Comparison of ENCODE assay signal across 26 cellular contexts in the genomic region with DNA sequence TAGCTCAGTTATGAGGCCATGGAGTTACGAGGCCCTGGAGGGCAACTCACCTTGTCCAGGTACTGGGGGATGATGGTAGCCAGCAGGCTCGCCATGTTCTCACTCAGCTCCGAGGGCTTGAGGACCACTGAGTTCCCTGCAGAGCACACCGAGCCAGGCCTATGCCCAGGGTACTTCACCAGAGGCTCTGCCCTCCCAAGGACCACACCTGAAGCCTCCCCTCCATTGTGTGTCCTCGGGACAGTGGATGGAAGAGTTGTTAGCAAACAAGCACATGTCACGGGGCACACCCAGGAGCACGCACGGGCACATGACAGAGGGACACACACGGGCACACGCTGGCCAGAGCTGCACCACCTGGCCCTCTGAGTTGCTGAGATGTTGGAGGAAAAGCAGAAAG. TPM values are rescaled to one million over a fixed set of nuclear protein-coding genes. Genes with fewer than 3 reads are reported as not detected.
DNase-seq lines count a peak whose midpoint lies in the region; ATAC-seq and TF ChIP-seq lines count a peak whose summit lies in the region.
"Had no signal": no experiment of that assay in that cellular context is flagged by ENCODE, and none has a peak within 500 bp of the region (broad histone marks: within the 10 kb centered on the region; RNA-seq: fewer than 3 reads in every experiment).

No MANE protein-coding gene starts in this region.

- no peaks in the 10 kb centered on the region for H3K36me3 Mint-ChIP-seq in activated naive CD8-positive, alpha-beta T cell
- H3K36me3 Mint-ChIP-seq in activated naive CD8-positive, alpha-beta T cell treated with anti-CD3 and anti-CD28 coated beads for 36 hours = no peaks in the 10 kb centered on the region
- H3K36me3 Mint-ChIP-seq in T-cell (no peaks in the 10 kb centered on the region), nephron (ENCODE audit: low read depth) (no peaks in the 10 kb centered on the region), type B pancreatic cell (no peaks in the 10 kb centered on the region)
- H3K36me3 Mint-ChIP-seq: CD4-positive, alpha-beta memory T cell had no signal

- peak overlapping the region; percentile 13 for H3K4me3 Mint-ChIP-seq in activated naive CD8-positive, alpha-beta T cell
- no peak overlapping the region for H3K4me3 Mint-ChIP-seq in activated naive CD8-positive, alpha-beta T cell treated with anti-CD3 and anti-CD28 coated beads for 36 hours
- H3K4me3 Mint-ChIP-seq in T-cell = peak overlapping the region; percentile 13 to 78 (median 43)
- H3K4me3 Mint-ChIP-seq in nephron = peak overlapping the region in 2 of 3 experiments; percentile 26 to 73
- H3K4me3 Mint-ChIP-seq in type B pancreatic cell = peak overlapping the region; percentile 69

- no peak for TF ChIP-seq CTCF in nephron (IDR thresholded peaks at IDR 0.05; ENCODE audit: unreplicated experiment in 3 of 3)
- no peak for TF ChIP-seq CTCF in type B pancreatic cell (conservative IDR thresholded peaks at IDR 0.05)

- no peaks in the 10 kb centered on the region for H3K9me3 Mint-ChIP-seq in activated naive CD8-positive, alpha-beta T cell (ENCODE audit: low read depth)
- H3K9me3 Mint-ChIP-seq in activated naive CD8-positive, alpha-beta T cell treated with anti-CD3 and anti-CD28 coated beads for 36 hours = no peaks in the 10 kb centered on the region
- no peaks in the 10 kb centered on the region for H3K9me3 Mint-ChIP-seq in T-cell
- H3K9me3 Mint-ChIP-seq in nephron = no peaks in the 10 kb centered on the region
- H3K9me3 Mint-ChIP-seq in type B pancreatic cell = no peaks in the 10 kb centered on the region
- H3K9me3 Mint-ChIP-seq: CD4-positive, alpha-beta memory T cell had no signal

- H3K27ac Mint-ChIP-seq in activated naive CD8-positive, alpha-beta T cell = no peak overlapping the region
- H3K27ac Mint-ChIP-seq in activated naive CD8-positive, alpha-beta T cell treated with anti-CD3 and anti-CD28 coated beads for 36 hours = no peak overlapping the region
- H3K27ac Mint-ChIP-seq in T-cell = peak overlapping the region in 1 of 2 donors; percentile 4
- no peak overlapping the region for H3K27ac Mint-ChIP-seq in nephron
- H3K27ac Mint-ChIP-seq in type B pancreatic cell = no peak overlapping the region

- ATAC-seq in T-cell (replicated peaks in 1 of 4) = no peak
- no peak for ATAC-seq in HG02571 (IDR thresholded peaks at IDR 0.05; ENCODE audit: unreplicated experiment)
- ATAC-seq: K562, PC-3 had no signal

- no peak for DNase-seq in activated naive CD8-positive, alpha-beta T cell treated with anti-CD3 and anti-CD28 coated beads for 36 hours
- DNase-seq in T-cell (no peak), type B pancreatic cell (ENCODE audit: extremely low spot score, unreplicated experiment) (no peak), T-helper 9 cell (no peak)
- DNase-seq: COR-L47, DMS53, GM23248, Kasumi-1, NCI-H1105, NCI-H146, NCI-H1930, NCI-H2107, NCI-H524, NCI-H748 treated with DMSO at 0.1 percent for 48 hours, PC-3, Right ventricle myocardium superior had no signal

- CTCF ChIA-PET in T-cell (lab: Charles Lee) = interaction anchor here (0.5 to 1.5 kb wide), 3 partner anchors 11 to 121 kb away, joined by 3 read pairs; no protein-coding TSS in a partner anchor

- H3K4me1 Mint-ChIP-seq in activated naive CD8-positive, alpha-beta T cell (ENCODE audit: low read depth) = no peaks in the 10 kb centered on the region
- peaks cover 6% of the 10 kb centered on the region for H3K4me1 Mint-ChIP-seq in activated naive CD8-positive, alpha-beta T cell treated with anti-CD3 and anti-CD28 coated beads for 36 hours
- H3K4me1 Mint-ChIP-seq in T-cell (peaks cover 0 to 7% (median 4%) of the 10 kb centered on the region in 3 donors), nephron (no peaks in the 10 kb centered on the region), type B pancreatic cell (ENCODE audit: unreplicated experiment) (no peaks in the 10 kb centered on the region)

- POLR2A ChIA-PET in T-cell (lab: Charles Lee) = no interaction called here

- H3K27me3 Mint-ChIP-seq in activated naive CD8-positive, alpha-beta T cell = no peaks in the 10 kb centered on the region
- H3K27me3 Mint-ChIP-seq in activated naive CD8-positive, alpha-beta T cell treated with anti-CD3 and anti-CD28 coated beads for 36 hours = no peaks in the 10 kb centered on the region
- H3K27me3 Mint-ChIP-seq in T-cell (no peaks in the 10 kb centered on the region), nephron (ENCODE audit: low read depth) (peaks cover 23% of the 10 kb centered on the region), type B pancreatic cell (no peaks in the 10 kb centered on the region)
- H3K27me3 Mint-ChIP-seq: CD4-positive, alpha-beta memory T cell had no signal

RNA-seq across cellular contexts. Expression of gene ALDH3A1, which starts 5.6 kb away (rescaled TPM):
- under 1 TPM; 0.34 to 0.47 TPM for total RNA-seq in activated naive CD8-positive, alpha-beta T cell treated with anti-CD3 and anti-CD28 coated beads for 36 hours
- not detected for total RNA-seq in T-cell
- 0.24 and 0.77 TPM in 2 replicates for total RNA-seq in type B pancreatic cell (ENCODE audit: low replicate concordance)
- total RNA-seq: CD4-positive, alpha-beta memory T cell; Daoy; G401; K562; M059J; SJSA1 had no signal

RNA-seq across cellular contexts. Expression of gene SLC47A2, which starts 26.1 kb away (rescaled TPM):
- not detected for total RNA-seq in activated naive CD8-positive, alpha-beta T cell treated with anti-CD3 and anti-CD28 coated beads for 36 hours
- total RNA-seq in T-cell (not detected), type B pancreatic cell (ENCODE audit: low replicate concordance) (not detected in 2 replicates)
- total RNA-seq: CD4-positive, alpha-beta memory T cell; Daoy; G401; GM23248; H7; K562; M059J; PC-3; Right ventricle myocardium superior; SJSA1 had no signal
